ENCODE assay signal across 25 cellular contexts in the genomic region with DNA sequence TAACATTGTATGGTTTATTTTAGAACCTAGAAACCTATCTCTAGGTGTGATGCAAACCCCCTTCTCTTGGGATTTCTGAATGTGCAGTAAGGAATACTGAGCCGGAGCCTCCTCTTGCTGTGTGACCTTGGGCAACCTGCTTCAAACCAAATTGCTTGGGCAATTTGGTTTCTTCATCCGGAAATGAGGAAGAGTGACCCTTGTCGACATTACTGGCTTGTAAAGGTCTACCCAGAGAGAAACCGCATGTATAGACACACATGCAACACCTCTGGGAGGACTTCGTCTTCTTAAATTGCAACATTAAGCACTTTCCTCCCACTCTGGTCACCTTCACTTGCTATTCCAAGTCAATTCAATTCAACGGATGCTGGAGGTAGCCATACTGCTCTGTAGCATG.
"Had no signal": no experiment of that assay in that cellular context is flagged by ENCODE, and none has a peak within 500 bp of the region (broad histone marks: within the 10 kb centered on the region; RNA-seq: fewer than 3 reads in every experiment).

No MANE protein-coding gene starts in this region.

- H3K27ac ChIP-seq: coronary artery, esophagus squamous epithelium, gastrocnemius medialis, left ventricle myocardium inferior, pancreas, thyroid gland, VCaP had no signal

- DNase-seq: activated CD4-positive, alpha-beta memory T cell treated with anti-CD3 and anti-CD28 coated beads, Interleukin-2, amount 10 ng/mL, durations not matched to agents 7 days and 5 days; activated CD4-positive, alpha-beta T cell treated with anti-CD3 and anti-CD28 coated beads, Interleukin-2, amount 10 ng/mL, durations not matched to agents 24 days and 14 days; activated CD8-positive, alpha-beta memory T cell treated with anti-CD3 and anti-CD28 coated beads, Interleukin-2, amount 10 ng/mL, durations not matched to agents 7 days and 5 days; activated effector memory CD4-positive, alpha-beta T cell treated with anti-CD3 and anti-CD28 coated beads, Interleukin-2, amount 50 U/mL, for 16 hours; activated naive CD4-positive, alpha-beta T cell treated with anti-CD3 and anti-CD28 coated beads, Interleukin-2, amount 10 ng/mL, durations not matched to agents 7 days and 5 days; activated T-cell treated with anti-CD3 and anti-CD28 coated beads for 4 hours; amygdala; cerebellar nuclear complex; endodermal cell; esophagus squamous epithelium; gastrocnemius medialis; hippocampal formation; left ventricle myocardium inferior; natural killer cell; pancreas; right cardiac atrium; stimulated activated CD4-positive, alpha-beta T cell treated with anti-CD3 and anti-CD28 coated beads, Interleukin-12 subunit alpha, Interleukin-12 subunit beta, amount 100 ng/mL, for 4 hours; stimulated activated CD4-positive, alpha-beta T cell treated with anti-CD3 and anti-CD28 coated beads, Interleukin-4, amount 100 ng/mL, for 4 hours; substantia nigra; thyroid gland had no signal

- H3K9me3 ChIP-seq: esophagus squamous epithelium, gastrocnemius medialis, left ventricle myocardium inferior, pancreas, thyroid gland had no signal

- H3K27me3 Mint-ChIP-seq: activated CD4-positive, alpha-beta memory T cell treated with anti-CD3 and anti-CD28 coated beads, Interleukin-2, amount 10 ng/mL, durations not matched to agents 7 days and 5 days; activated CD4-positive, alpha-beta T cell treated with anti-CD3 and anti-CD28 coated beads, Interleukin-2, amount 10 ng/mL, durations not matched to agents 24 days and 14 days; activated CD8-positive, alpha-beta memory T cell treated with anti-CD3 and anti-CD28 coated beads, Interleukin-2, amount 10 ng/mL, durations not matched to agents 7 days and 5 days; stimulated activated naive CD8-positive, alpha-beta T cell treated with anti-CD3 and anti-CD28 coated beads, Interleukin-15, Interleukin-2, amounts not matched to agents 100 ng/mL and 50 ng/mL, for 24 hours had no signal

- FAIRE-seq: bronchial epithelial cell, pancreas had no signal

- H3K9me3 Mint-ChIP-seq: activated CD4-positive, alpha-beta memory T cell treated with anti-CD3 and anti-CD28 coated beads, Interleukin-2, amount 10 ng/mL, durations not matched to agents 7 days and 5 days; activated CD4-positive, alpha-beta T cell treated with anti-CD3 and anti-CD28 coated beads, Interleukin-2, amount 10 ng/mL, durations not matched to agents 24 days and 14 days; activated naive CD4-positive, alpha-beta T cell treated with anti-CD3 and anti-CD28 coated beads, Interleukin-2, amount 10 ng/mL, durations not matched to agents 7 days and 5 days; endodermal cell; natural killer cell; stimulated activated naive CD8-positive, alpha-beta T cell treated with anti-CD3 and anti-CD28 coated beads, Interleukin-15, Interleukin-2, amounts not matched to agents 100 ng/mL and 50 ng/mL, for 24 hours had no signal

- H3K36me3 Mint-ChIP-seq: activated CD8-positive, alpha-beta memory T cell treated with anti-CD3 and anti-CD28 coated beads, Interleukin-2, amount 10 ng/mL, durations not matched to agents 7 days and 5 days; activated naive CD4-positive, alpha-beta T cell treated with anti-CD3 and anti-CD28 coated beads, Interleukin-2, amount 10 ng/mL, durations not matched to agents 7 days and 5 days; natural killer cell had no signal

- H3K4me1 ChIP-seq: gastrocnemius medialis, pancreas had no signal

- H3K27me3 ChIP-seq: gastrocnemius medialis, pancreas, thyroid gland had no signal

- H3K4me1 Mint-ChIP-seq: activated CD4-positive, alpha-beta T cell treated with anti-CD3 and anti-CD28 coated beads, Interleukin-2, amount 10 ng/mL, durations not matched to agents 24 days and 14 days; activated naive CD4-positive, alpha-beta T cell treated with anti-CD3 and anti-CD28 coated beads, Interleukin-2, amount 10 ng/mL, durations not matched to agents 7 days and 5 days had no signal

- H3K4me3 Mint-ChIP-seq: activated CD4-positive, alpha-beta memory T cell treated with anti-CD3 and anti-CD28 coated beads, Interleukin-2, amount 10 ng/mL, durations not matched to agents 7 days and 5 days; activated CD4-positive, alpha-beta T cell treated with anti-CD3 and anti-CD28 coated beads, Interleukin-2, amount 10 ng/mL, durations not matched to agents 24 days and 14 days; activated CD8-positive, alpha-beta memory T cell treated with anti-CD3 and anti-CD28 coated beads, Interleukin-2, amount 10 ng/mL, durations not matched to agents 7 days and 5 days; activated naive CD4-positive, alpha-beta T cell treated with anti-CD3 and anti-CD28 coated beads, Interleukin-2, amount 10 ng/mL, durations not matched to agents 7 days and 5 days; endodermal cell; natural killer cell; stimulated activated naive CD8-positive, alpha-beta T cell treated with anti-CD3 and anti-CD28 coated beads, Interleukin-15, Interleukin-2, amounts not matched to agents 100 ng/mL and 50 ng/mL, for 24 hours had no signal

- ATAC-seq: activated CD4-positive, CD25-positive, alpha-beta regulatory T cell treated with anti-CD3 and anti-CD28 coated beads, Interleukin-2, amount 50 U/mL, for 24 hours; activated CD8-positive, alpha-beta memory T cell treated with anti-CD3 and anti-CD28 coated beads, Interleukin-2, amount 10 ng/mL, durations not matched to agents 7 days and 5 days; gastrocnemius medialis; natural killer cell; pancreas; right cardiac atrium had no signal

- H3K4me3 ChIP-seq: coronary artery, esophagus squamous epithelium, gastrocnemius medialis, left ventricle myocardium inferior, pancreas, thyroid gland had no signal

- H3K27ac Mint-ChIP-seq: activated CD4-positive, alpha-beta memory T cell treated with anti-CD3 and anti-CD28 coated beads, Interleukin-2, amount 10 ng/mL, durations not matched to agents 7 days and 5 days; activated CD4-positive, alpha-beta T cell treated with anti-CD3 and anti-CD28 coated beads, Interleukin-2, amount 10 ng/mL, durations not matched to agents 24 days and 14 days; activated CD8-positive, alpha-beta memory T cell treated with anti-CD3 and anti-CD28 coated beads, Interleukin-2, amount 10 ng/mL, durations not matched to agents 7 days and 5 days; activated naive CD4-positive, alpha-beta T cell treated with anti-CD3 and anti-CD28 coated beads, Interleukin-2, amount 10 ng/mL, durations not matched to agents 7 days and 5 days; endodermal cell; natural killer cell; stimulated activated naive CD8-positive, alpha-beta T cell treated with anti-CD3 and anti-CD28 coated beads, Interleukin-15, Interleukin-2, amounts not matched to agents 100 ng/mL and 50 ng/mL, for 24 hours had no signal

- H3K36me3 ChIP-seq: esophagus squamous epithelium, gastrocnemius medialis, left ventricle myocardium inferior, pancreas, thyroid gland had no signal
